Comparison of ENCODE assay signal across 16 cellular contexts in genomic region chr2:126370208-126370607, GRCh38.
"Had no signal": no experiment of that assay in that cellular context is flagged by ENCODE, and none has a peak within 500 bp of the region (broad histone marks: within the 10 kb centered on the region; RNA-seq: fewer than 3 reads in every experiment).

No MANE protein-coding gene starts in this region.

- H3K9me3 ChIP-seq: upper lobe of right lung had no signal

- H3K27ac ChIP-seq: upper lobe of right lung had no signal

- H3K4me3 ChIP-seq: upper lobe of right lung had no signal

- ATAC-seq: left lobe of liver; stimulated activated naive CD8-positive, alpha-beta T cell treated with anti-CD3 and anti-CD28 coated beads, Interleukin-15, Interleukin-2, amounts not matched to agents 100 U/mL and 50 U/mL, for 24 hours; T-cell; upper lobe of right lung had no signal

- DNase-seq: activated CD4-positive, alpha-beta memory T cell treated with anti-CD3 and anti-CD28 coated beads, Interleukin-2, amount 10 ng/mL, durations not matched to agents 7 days and 5 days; activated naive CD8-positive, alpha-beta T cell treated with anti-CD3 and anti-CD28 coated beads, Interleukin-2, amount 10 ng/mL, durations not matched to agents 7 days and 5 days; activated T-cell treated with anti-CD3 and anti-CD28 coated beads, Interleukin-2, amount 50 U/mL, for 48 hours; aorta; central memory CD4-positive, alpha-beta T cell; effector memory CD4-positive, alpha-beta T cell; glutamatergic neuron; mesendoderm; stimulated activated CD4-positive, alpha-beta T cell treated with anti-CD3 and anti-CD28 coated beads, Interleukin-12 subunit alpha, Interleukin-12 subunit beta, amount 100 ng/mL, for 4 hours; stimulated activated CD4-positive, alpha-beta T cell treated with anti-CD3 and anti-CD28 coated beads, Interleukin-2, amount 100 ng/mL, for 48 hours; stimulated activated CD8-positive, alpha-beta memory T cell treated with anti-CD3 and anti-CD28 coated beads, Interleukin-4, amount 100 ng/mL, for 48 hours; stimulated activated naive CD8-positive, alpha-beta T cell treated with anti-CD3 and anti-CD28 coated beads, Interleukin-15, Interleukin-2, amounts not matched to agents 100 U/mL and 50 U/mL, for 24 hours; T-cell; T1000; upper lobe of right lung had no signal

- H3K27me3 ChIP-seq: upper lobe of right lung had no signal

- H3K36me3 ChIP-seq: upper lobe of right lung had no signal

- H3K4me1 ChIP-seq: upper lobe of right lung had no signal
